1 cellular context compared by ENCODE assay signal in genomic region chr19:8697671-8698432, GRCh38.
TF ChIP-seq lines count a peak whose summit lies in the region.

No MANE protein-coding gene starts in this region.

TF ChIP-seq in HCT116, 20 proteins besides CTCF, POLR2A, EP300 and RAD21 (continued from another document):
- TF ChIP-seq REST (IDR thresholded peaks at IDR 0.05; ENCODE audit: low read depth) (no peak), POLR2AphosphoS5 (IDR thresholded peaks at IDR 0.05; ENCODE audit: low read depth, low read length) (no peak), TCF7L2 (IDR thresholded peaks at IDR 0.05; ENCODE audit: borderline replicate concordance, extremely low read depth, insufficient read depth, insufficient read length) (no peak)
TF ChIP-seq in HCT116: peak in this region for 0.
